Comparison of ENCODE assay signal across 1 cellular context in the genomic region with DNA sequence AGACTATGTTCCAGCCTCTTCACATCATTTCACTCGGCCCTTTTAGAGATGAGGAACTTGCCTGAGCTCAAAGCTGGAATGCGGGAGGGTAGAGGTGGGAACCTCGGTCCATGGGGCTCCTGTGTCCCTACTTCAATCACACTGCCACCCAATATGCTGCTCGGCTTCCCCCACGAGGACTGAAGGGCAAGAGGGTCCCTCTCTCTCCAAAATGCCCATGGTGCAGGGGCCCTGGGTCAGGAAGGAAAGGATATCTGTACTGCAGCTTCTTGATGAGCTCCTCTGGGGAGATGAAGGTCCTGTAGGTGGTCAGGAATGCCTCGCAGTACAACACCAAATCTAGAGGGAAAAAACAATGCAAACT.
TF ChIP-seq lines count a peak whose summit lies in the region.

No MANE protein-coding gene starts in this region.

TF ChIP-seq in WTC11, 78 proteins besides CTCF, POLR2A, EP300 and RAD21 (continued from another document):
- TF ChIP-seq, protein P1, sequence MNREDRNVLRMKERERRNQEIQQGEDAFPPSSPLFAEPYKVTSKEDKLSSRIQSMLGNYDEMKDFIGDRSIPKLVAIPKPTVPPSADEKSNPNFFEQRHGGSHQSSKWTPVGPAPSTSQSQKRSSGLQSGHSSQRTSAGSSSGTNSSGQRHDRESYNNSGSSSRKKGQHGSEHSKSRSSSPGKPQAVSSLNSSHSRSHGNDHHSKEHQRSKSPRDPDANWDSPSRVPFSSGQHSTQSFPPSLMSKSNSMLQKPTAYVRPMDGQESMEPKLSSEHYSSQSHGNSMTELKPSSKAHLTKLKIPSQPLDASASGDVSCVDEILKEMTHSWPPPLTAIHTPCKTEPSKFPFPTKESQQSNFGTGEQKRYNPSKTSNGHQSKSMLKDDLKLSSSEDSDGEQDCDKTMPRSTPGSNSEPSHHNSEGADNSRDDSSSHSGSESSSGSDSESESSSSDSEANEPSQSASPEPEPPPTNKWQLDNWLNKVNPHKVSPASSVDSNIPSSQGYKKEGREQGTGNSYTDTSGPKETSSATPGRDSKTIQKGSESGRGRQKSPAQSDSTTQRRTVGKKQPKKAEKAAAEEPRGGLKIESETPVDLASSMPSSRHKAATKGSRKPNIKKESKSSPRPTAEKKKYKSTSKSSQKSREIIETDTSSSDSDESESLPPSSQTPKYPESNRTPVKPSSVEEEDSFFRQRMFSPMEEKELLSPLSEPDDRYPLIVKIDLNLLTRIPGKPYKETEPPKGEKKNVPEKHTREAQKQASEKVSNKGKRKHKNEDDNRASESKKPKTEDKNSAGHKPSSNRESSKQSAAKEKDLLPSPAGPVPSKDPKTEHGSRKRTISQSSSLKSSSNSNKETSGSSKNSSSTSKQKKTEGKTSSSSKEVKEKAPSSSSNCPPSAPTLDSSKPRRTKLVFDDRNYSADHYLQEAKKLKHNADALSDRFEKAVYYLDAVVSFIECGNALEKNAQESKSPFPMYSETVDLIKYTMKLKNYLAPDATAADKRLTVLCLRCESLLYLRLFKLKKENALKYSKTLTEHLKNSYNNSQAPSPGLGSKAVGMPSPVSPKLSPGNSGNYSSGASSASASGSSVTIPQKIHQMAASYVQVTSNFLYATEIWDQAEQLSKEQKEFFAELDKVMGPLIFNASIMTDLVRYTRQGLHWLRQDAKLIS (CRISPR knock-in tag; IDR thresholded peaks at IDR 0.05; ENCODE audit: borderline replicate concordance): no peak
- TF ChIP-seq FOXP1 (CRISPR knock-in tag; IDR thresholded peaks at IDR 0.05; ENCODE audit: borderline replicate concordance) (no peak), GABPB1 (CRISPR knock-in tag; IDR thresholded peaks at IDR 0.05) (no peak), HMGA2 (CRISPR knock-in tag; IDR thresholded peaks at IDR 0.05) (no peak)
- TF ChIP-seq, protein P2, sequence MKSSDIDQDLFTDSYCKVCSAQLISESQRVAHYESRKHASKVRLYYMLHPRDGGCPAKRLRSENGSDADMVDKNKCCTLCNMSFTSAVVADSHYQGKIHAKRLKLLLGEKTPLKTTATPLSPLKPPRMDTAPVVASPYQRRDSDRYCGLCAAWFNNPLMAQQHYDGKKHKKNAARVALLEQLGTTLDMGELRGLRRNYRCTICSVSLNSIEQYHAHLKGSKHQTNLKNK (CRISPR knock-in tag; IDR thresholded peaks at IDR 0.05): no peak
- TF ChIP-seq, protein P3, sequence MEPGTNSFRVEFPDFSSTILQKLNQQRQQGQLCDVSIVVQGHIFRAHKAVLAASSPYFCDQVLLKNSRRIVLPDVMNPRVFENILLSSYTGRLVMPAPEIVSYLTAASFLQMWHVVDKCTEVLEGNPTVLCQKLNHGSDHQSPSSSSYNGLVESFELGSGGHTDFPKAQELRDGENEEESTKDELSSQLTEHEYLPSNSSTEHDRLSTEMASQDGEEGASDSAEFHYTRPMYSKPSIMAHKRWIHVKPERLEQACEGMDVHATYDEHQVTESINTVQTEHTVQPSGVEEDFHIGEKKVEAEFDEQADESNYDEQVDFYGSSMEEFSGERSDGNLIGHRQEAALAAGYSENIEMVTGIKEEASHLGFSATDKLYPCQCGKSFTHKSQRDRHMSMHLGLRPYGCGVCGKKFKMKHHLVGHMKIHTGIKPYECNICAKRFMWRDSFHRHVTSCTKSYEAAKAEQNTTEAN (CRISPR knock-in tag; IDR thresholded peaks at IDR 0.05): no peak
